In the genomic region with DNA sequence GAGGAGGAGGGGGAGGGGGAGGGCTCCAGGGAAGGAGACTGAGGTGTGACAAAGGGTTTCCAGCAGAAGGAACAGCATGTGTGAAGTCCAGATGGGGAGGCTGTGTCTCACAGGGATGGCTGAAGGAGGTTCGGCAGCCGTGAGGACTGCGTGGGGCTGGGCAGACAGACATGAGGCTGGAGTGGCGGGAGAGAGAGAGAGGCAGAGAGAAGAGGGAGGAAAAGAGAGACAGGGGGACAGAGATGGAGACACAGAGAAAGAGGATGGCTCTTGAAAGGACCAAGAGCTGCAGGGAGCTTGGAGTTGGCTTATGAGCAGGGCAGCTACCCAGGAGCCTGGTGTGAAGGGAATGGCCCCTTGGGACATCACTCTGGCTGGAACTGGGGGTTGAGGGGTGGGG, we compare ENCODE assay signal across 28 cellular contexts.
A peak's percentile ranks its signal among the peaks of the same experiment; 100 is the strongest.
DNase-seq lines count a peak whose midpoint lies in the region; ATAC-seq and TF ChIP-seq lines count a peak whose summit lies in the region.
"Had no signal": no experiment of that assay in that cellular context is flagged by ENCODE, and none has a peak within 500 bp of the region (broad histone marks: within the 10 kb centered on the region; RNA-seq: fewer than 3 reads in every experiment).

No MANE protein-coding gene starts in this region.

- intact Hi-C loops in posterior vena cava (cut with DNase I) = no loop called here

- peaks cover 18% of the 10 kb centered on the region for H3K36me3 Mint-ChIP-seq in endothelial cell (ENCODE audit: low read depth, unreplicated experiment)
- H3K36me3 Mint-ChIP-seq: CD4-positive, CD25-positive, alpha-beta regulatory T cell; T-cell had no signal

- H3K9me3 Mint-ChIP-seq in endothelial cell (ENCODE audit: unreplicated experiment) = no peaks in the 10 kb centered on the region
- H3K9me3 Mint-ChIP-seq: T-cell had no signal

- no peak overlapping the region for H3K4me3 Mint-ChIP-seq in endothelial cell (ENCODE audit: unreplicated experiment)
- H3K4me3 Mint-ChIP-seq: CD4-positive, CD25-positive, alpha-beta regulatory T cell; GM23338; T-cell had no signal

- TF ChIP-seq CTCF in endothelial cell (IDR thresholded peaks at IDR 0.05; ENCODE audit: unreplicated experiment) = no peak

- H3K27ac Mint-ChIP-seq in endothelial cell (ENCODE audit: unreplicated experiment) = peak overlapping the region; percentile 10
- H3K27ac Mint-ChIP-seq: CD4-positive, CD25-positive, alpha-beta regulatory T cell; GM23338; T-cell had no signal

- ATAC-seq in esophagus mucosa (no peak), HG02970 (IDR thresholded peaks at IDR 0.05; ENCODE audit: low FRiP score, unreplicated experiment) (no peak), GM18861 (IDR thresholded peaks at IDR 0.05; ENCODE audit: unreplicated experiment) (no peak)
- ATAC-seq: GM12878, HCT116, Right ventricle myocardium inferior, T-cell had no signal

- H3K27me3 Mint-ChIP-seq in endothelial cell (ENCODE audit: unreplicated experiment) = peaks cover 8% of the 10 kb centered on the region

- DNase-seq in DMS 273 (lab: John Stamatoyannopoulos, UW; ENCODE audit: unreplicated experiment) (peak; percentile 56), DMS 273 treated with DMSO at 0.1 percent for 48 hours (lab: John Stamatoyannopoulos, UW) (no peak), NCI-H526 treated with DMSO at 0.1 percent for 48 hours (lab: John Stamatoyannopoulos, UW) (peak; percentile 81), endothelial cell (ENCODE audit: low spot score) (no peak), posterior vena cava (ENCODE audit: low spot score) (peak; percentile 61)
- DNase-seq: BE2C; CD4-positive, CD25-positive, alpha-beta regulatory T cell; EL; GDM1; NCI-H1092 treated with DMSO at 0.1 percent for 48 hours; NCI-H1436; NCI-H187; NCI-H2081 treated with DMSO at 0.1 percent for 48 hours; NCI-H2171 treated with DMSO at 0.1 percent for 48 hours; NCI-H345; NCI-H510A treated with DMSO at 0.1 percent for 48 hours; NCI-H774; NK-92 treated with Interleukin-12 subunit alpha and Interleukin-12 subunit beta, amount 100 ng/mL, for 24 hours; PC-9; SJCRH30; T-cell had no signal

- H3K4me1 Mint-ChIP-seq in endothelial cell (ENCODE audit: unreplicated experiment) = peaks cover 6% of the 10 kb centered on the region
- H3K4me1 Mint-ChIP-seq: CD4-positive, CD25-positive, alpha-beta regulatory T cell; T-cell had no signal

Comparison
In these comparisons a context has a peak if more than half of its experiments do, and no peak if none do; other contexts are left out.
1. DNase-seq: peak in DMS 273 (single experiment), NCI-H526 treated with DMSO at 0.1 percent for 48 hours (single experiment) and posterior vena cava (single experiment); none in DMS 273 treated with DMSO at 0.1 percent for 48 hours (single experiment) and endothelial cell (single experiment).